1 cellular context compared by ENCODE assay signal in genomic region chr2:114543106-114543806, GRCh38.
TF ChIP-seq lines count a peak whose summit lies in the region.

No MANE protein-coding gene starts in this region.

TF ChIP-seq in K562, 482 proteins besides CTCF, POLR2A, EP300 and RAD21 (continued from another document):
- no peak for TF ChIP-seq SREBF2 (CRISPR knock-in tag; IDR thresholded peaks at IDR 0.05)
- TF ChIP-seq STAG1 (CRISPR knock-in tag; IDR thresholded peaks at IDR 0.05; ENCODE audit: borderline replicate concordance) = no peak
- TF ChIP-seq ZNF140 (CRISPR knock-in tag; IDR thresholded peaks at IDR 0.05) = no peak
- no peak for TF ChIP-seq RNF2 (IDR thresholded peaks at IDR 0.05)
- TF ChIP-seq FOXA1 (IDR thresholded peaks at IDR 0.05; ENCODE audit: borderline replicate concordance) = no peak
- TF ChIP-seq SETDB1 (IDR thresholded peaks at IDR 0.05; ENCODE audit: low read length) = no peak
